ENCODE assay signal across 18 cellular contexts in the genomic region with DNA sequence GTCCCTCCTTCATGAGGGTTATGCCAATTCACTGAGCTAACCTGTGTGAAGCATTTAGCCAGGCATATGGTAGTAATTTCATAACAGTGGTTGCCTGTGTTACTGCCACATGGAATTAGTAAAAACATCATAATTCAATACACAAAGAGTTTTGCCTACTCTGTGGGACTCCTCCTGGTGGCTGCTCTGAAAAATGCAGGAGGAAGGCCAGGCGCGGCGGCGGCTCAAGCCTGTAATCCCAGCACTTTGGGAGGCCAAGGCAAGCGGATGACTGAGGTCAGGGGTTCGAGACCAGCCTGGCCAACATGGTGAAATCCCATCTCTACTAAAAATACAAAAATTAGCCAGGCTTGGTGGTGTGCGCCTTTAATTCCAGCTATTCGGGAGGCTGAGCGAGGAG.
DNase-seq lines count a peak whose midpoint lies in the region; ATAC-seq and TF ChIP-seq lines count a peak whose summit lies in the region.
"Had no signal": no experiment of that assay in that cellular context is flagged by ENCODE, and none has a peak within 500 bp of the region (broad histone marks: within the 10 kb centered on the region; RNA-seq: fewer than 3 reads in every experiment).

No MANE protein-coding gene starts in this region.

- TF ChIP-seq CTCF in VCaP (conservative IDR thresholded peaks at IDR 0.05) (peak; percentile 47), progenitor cell of endocrine pancreas (IDR thresholded peaks at IDR 0.05; ENCODE audit: unreplicated experiment) (peak; percentile 32)

- CTCF ChIA-PET in HEK293T (lab: Yijun Ruan, JAX): no interaction called here

- DNase-seq in activated CD4-positive, alpha-beta T cell treated with anti-CD3 and anti-CD28 coated beads for 48 hours: peak; percentile 13
- DNase-seq in activated CD4-positive, alpha-beta T cell treated with anti-CD3 and anti-CD28 coated beads, Interleukin-2, amount 10 ng/mL, durations not matched to agents 24 days and 14 days: no peak
- DNase-seq in HEK293T (ENCODE audit: extremely low spot score): peak; percentile 10
- no peak for DNase-seq in progenitor cell of endocrine pancreas (ENCODE audit: low spot score, unreplicated experiment)
- DNase-seq in stimulated activated effector memory CD8-positive, alpha-beta T cell treated with anti-CD3 and anti-CD28 coated beads, Interleukin-12 subunit alpha, Interleukin-12 subunit beta, amount 100 ng/mL, for 72 hours (ENCODE audit: low spot score in 2 of 2): no peak
- no peak for DNase-seq in SHP77 (lab: John Stamatoyannopoulos, UW)
- no peak for DNase-seq in amygdala (lab: John Stamatoyannopoulos, UW)
- DNase-seq: activated B cell treated with CpG ODN at 0.5 μM for 24 hours; activated T-cell treated with anti-CD3 and anti-CD28 coated beads, Interleukin-2, amount 50 U/mL, for 72 hours; aorta; HCEC 1CT; immature natural killer cell; NCI-H1417; SHP77 treated with DMSO at 0.1 percent for 48 hours; stimulated activated CD8-positive, alpha-beta memory T cell treated with anti-CD3 and anti-CD28 coated beads, Interleukin-4, amount 100 ng/mL, for 48 hours; upper lobe of right lung had no signal

- no peak overlapping the region for H3K4me3 Mint-ChIP-seq in activated CD4-positive, alpha-beta T cell treated with anti-CD3 and anti-CD28 coated beads, Interleukin-2, amount 10 ng/mL, durations not matched to agents 24 days and 14 days
- H3K4me3 Mint-ChIP-seq in progenitor cell of endocrine pancreas (ENCODE audit: low read depth): no peak overlapping the region
- H3K4me3 Mint-ChIP-seq in stimulated activated effector memory CD8-positive, alpha-beta T cell treated with anti-CD3 and anti-CD28 coated beads, Interleukin-12 subunit alpha, Interleukin-12 subunit beta, amount 100 ng/mL, for 72 hours: no peak overlapping the region
- H3K4me3 Mint-ChIP-seq: activated B cell treated with CpG ODN at 0.5 μM for 24 hours; activated T-cell treated with anti-CD3 and anti-CD28 coated beads, Interleukin-2, amount 50 U/mL, for 72 hours; immature natural killer cell had no signal

- no peaks in the 10 kb centered on the region for H3K36me3 Mint-ChIP-seq in activated CD4-positive, alpha-beta T cell treated with anti-CD3 and anti-CD28 coated beads, Interleukin-2, amount 10 ng/mL, durations not matched to agents 24 days and 14 days (ENCODE audit: low read depth)
- H3K36me3 Mint-ChIP-seq in progenitor cell of endocrine pancreas (ENCODE audit: insufficient read depth): no peaks in the 10 kb centered on the region
- H3K36me3 Mint-ChIP-seq in stimulated activated effector memory CD8-positive, alpha-beta T cell treated with anti-CD3 and anti-CD28 coated beads, Interleukin-12 subunit alpha, Interleukin-12 subunit beta, amount 100 ng/mL, for 72 hours: no peaks in the 10 kb centered on the region
- H3K36me3 Mint-ChIP-seq: immature natural killer cell had no signal

- H3K9me3 Mint-ChIP-seq in activated CD4-positive, alpha-beta T cell treated with anti-CD3 and anti-CD28 coated beads, Interleukin-2, amount 10 ng/mL, durations not matched to agents 24 days and 14 days: no peaks in the 10 kb centered on the region
- no peaks in the 10 kb centered on the region for H3K9me3 Mint-ChIP-seq in progenitor cell of endocrine pancreas (ENCODE audit: low read depth)
- H3K9me3 Mint-ChIP-seq in stimulated activated effector memory CD8-positive, alpha-beta T cell treated with anti-CD3 and anti-CD28 coated beads, Interleukin-12 subunit alpha, Interleukin-12 subunit beta, amount 100 ng/mL, for 72 hours: peaks cover 4% of the 10 kb centered on the region
- H3K9me3 Mint-ChIP-seq: activated B cell treated with CpG ODN at 0.5 μM for 24 hours; activated T-cell treated with anti-CD3 and anti-CD28 coated beads, Interleukin-2, amount 50 U/mL, for 72 hours; immature natural killer cell had no signal

- intact Hi-C loops in activated CD4-positive, alpha-beta T cell treated with anti-CD3 and anti-CD28 coated beads, Interleukin-2, amount 10 ng/mL, durations not matched to agents 24 days and 14 days (cut with micrococcal nuclease): no loop called here

- POLR2A ChIA-PET in HEK293T (lab: Yijun Ruan, JAX): no interaction called here

- H3K4me1 Mint-ChIP-seq in activated CD4-positive, alpha-beta T cell treated with anti-CD3 and anti-CD28 coated beads, Interleukin-2, amount 10 ng/mL, durations not matched to agents 24 days and 14 days: no peaks in the 10 kb centered on the region
- H3K4me1 Mint-ChIP-seq in progenitor cell of endocrine pancreas (ENCODE audit: low read depth): no peaks in the 10 kb centered on the region
- no peaks in the 10 kb centered on the region for H3K4me1 Mint-ChIP-seq in stimulated activated effector memory CD8-positive, alpha-beta T cell treated with anti-CD3 and anti-CD28 coated beads, Interleukin-12 subunit alpha, Interleukin-12 subunit beta, amount 100 ng/mL, for 72 hours
- H3K4me1 Mint-ChIP-seq: activated B cell treated with CpG ODN at 0.5 μM for 24 hours, immature natural killer cell had no signal

- no peak for ATAC-seq in stimulated activated effector memory CD8-positive, alpha-beta T cell treated with anti-CD3 and anti-CD28 coated beads, Interleukin-12 subunit alpha, Interleukin-12 subunit beta, amount 100 ng/mL, for 72 hours
- ATAC-seq: activated T-cell treated with anti-CD3 and anti-CD28 coated beads, Interleukin-2, amount 50 U/mL, for 72 hours; upper lobe of right lung had no signal

- no peaks in the 10 kb centered on the region for H3K27me3 Mint-ChIP-seq in activated CD4-positive, alpha-beta T cell treated with anti-CD3 and anti-CD28 coated beads, Interleukin-2, amount 10 ng/mL, durations not matched to agents 24 days and 14 days
- H3K27me3 Mint-ChIP-seq in progenitor cell of endocrine pancreas: peaks cover 12% of the 10 kb centered on the region
- H3K27me3 Mint-ChIP-seq: activated B cell treated with CpG ODN at 0.5 μM for 24 hours had no signal

- H3K27ac Mint-ChIP-seq in activated CD4-positive, alpha-beta T cell treated with anti-CD3 and anti-CD28 coated beads, Interleukin-2, amount 10 ng/mL, durations not matched to agents 24 days and 14 days: no peak overlapping the region
- H3K27ac Mint-ChIP-seq in progenitor cell of endocrine pancreas: no peak overlapping the region
- H3K27ac Mint-ChIP-seq in stimulated activated effector memory CD8-positive, alpha-beta T cell treated with anti-CD3 and anti-CD28 coated beads, Interleukin-12 subunit alpha, Interleukin-12 subunit beta, amount 100 ng/mL, for 72 hours: no peak overlapping the region
- H3K27ac Mint-ChIP-seq: activated B cell treated with CpG ODN at 0.5 μM for 24 hours; activated T-cell treated with anti-CD3 and anti-CD28 coated beads, Interleukin-2, amount 50 U/mL, for 72 hours; immature natural killer cell had no signal

- H3K27ac ChIP-seq in VCaP: no peak overlapping the region
- H3K27ac ChIP-seq: prostate gland, upper lobe of right lung had no signal

TF ChIP-seq in HEK293T, 16 proteins besides CTCF, POLR2A, EP300 and RAD21:
- TF ChIP-seq FOXM1 (IDR thresholded peaks at IDR 0.05; ENCODE audit: borderline replicate concordance) (no peak), FOXA1 (IDR thresholded peaks at IDR 0.05) (no peak), ARNT (IDR thresholded peaks at IDR 0.05) (no peak), TARDBP (IDR thresholded peaks at IDR 0.05) (no peak), FOXK2 (IDR thresholded peaks at IDR 0.05) (no peak), SP1 (IDR thresholded peaks at IDR 0.05) (no peak), NFRKB (IDR thresholded peaks at IDR 0.05) (no peak), LEF1 (IDR thresholded peaks at IDR 0.05; ENCODE audit: borderline replicate concordance) (no peak), BHLHE40 (IDR thresholded peaks at IDR 0.05; ENCODE audit: borderline replicate concordance) (no peak), SUZ12 (IDR thresholded peaks at IDR 0.05) (no peak)

Comparison
In these comparisons a context has a peak if more than half of its experiments do, and no peak if none do; other contexts are left out.
1. DNase-seq: peak in activated CD4-positive, alpha-beta T cell treated with anti-CD3 and anti-CD28 coated beads for 48 hours (single experiment) and HEK293T (single experiment); none in activated CD4-positive, alpha-beta T cell treated with anti-CD3 and anti-CD28 coated beads, Interleukin-2, amount 10 ng/mL, durations not matched to agents 24 days and 14 days (single experiment), progenitor cell of endocrine pancreas (single experiment), stimulated activated effector memory CD8-positive, alpha-beta T cell treated with anti-CD3 and anti-CD28 coated beads, Interleukin-12 subunit alpha, Interleukin-12 subunit beta, amount 100 ng/mL, for 72 hours (0 of 2), SHP77 (0 of 2) and amygdala (0 of 56).